21 cellular contexts compared by ENCODE assay signal in the genomic region with DNA sequence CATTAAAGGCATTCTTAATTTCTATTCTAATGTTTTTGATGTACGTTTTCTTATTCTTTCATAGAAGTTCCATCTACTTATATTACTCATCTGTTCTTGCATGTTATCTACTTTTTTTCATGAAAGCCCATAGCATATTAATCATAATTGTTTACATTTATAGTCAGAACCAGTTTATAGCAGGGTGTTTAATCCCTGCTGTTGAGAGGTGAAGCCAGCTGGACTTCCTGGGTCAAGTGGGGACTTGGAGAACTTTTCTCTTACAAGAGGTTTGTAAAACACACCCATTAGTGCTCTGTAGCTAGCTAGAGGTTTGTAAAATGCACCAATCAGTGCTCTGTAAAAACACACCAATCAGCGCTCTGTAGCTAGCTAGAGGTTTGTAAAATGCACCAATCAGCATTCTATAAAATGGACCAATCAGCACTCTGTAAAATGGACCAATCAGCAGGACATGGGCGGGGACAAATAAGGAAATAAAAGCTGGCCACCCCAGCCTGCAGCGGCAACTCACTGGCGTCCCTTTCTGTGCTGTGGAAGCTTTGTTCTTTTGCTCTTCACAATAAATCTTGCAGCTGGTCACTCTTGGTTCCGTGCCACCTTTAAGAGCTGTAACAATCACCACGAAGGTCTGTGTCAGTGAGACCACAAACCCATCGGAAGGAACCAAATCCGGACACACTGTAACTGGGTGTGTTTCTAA.
A peak's percentile ranks its signal among the peaks of the same experiment; 100 is the strongest.
DNase-seq lines count a peak whose midpoint lies in the region; ATAC-seq, FAIRE-seq and TF ChIP-seq lines count a peak whose summit lies in the region.
"Had no signal": no experiment of that assay in that cellular context is flagged by ENCODE, and none has a peak within 500 bp of the region (broad histone marks: within the 10 kb centered on the region; RNA-seq: fewer than 3 reads in every experiment).

No MANE protein-coding gene starts in this region.

- in situ Hi-C loops in K562 (cut with MboI) (no loop called here), KBM-7 (cut with MboI; ENCODE audit: low pct_unique_long_range_greater_than_20kb, low sequenced_read_pairs) (no loop called here)

- TF ChIP-seq EP300 in K562 (IDR thresholded peaks at IDR 0.05; ENCODE audit: low read length), result no peak

- no peaks in the 10 kb centered on the region for H3K79me2 ChIP-seq in K562 (ENCODE audit: control insufficient read depth, insufficient read depth, low read length)

- no peaks in the 10 kb centered on the region for H3K9me3 ChIP-seq in K562 (replicated peaks; ENCODE audit: control insufficient read depth, insufficient read depth, low read depth, low read length)
- H3K9me3 ChIP-seq: Caco-2, SK-N-SH had no signal

- POLR2A ChIA-PET in K562 (lab: Yijun Ruan, JAX), result no interaction called here
- POLR2A ChIA-PET in RWPE1 (lab: Yijun Ruan, JAX; ENCODE audit: low non-redundant PET), result no interaction called here

- no peak overlapping the region for H3K9ac ChIP-seq in K562 (ENCODE audit: insufficient read depth in 1 of 2, low read depth in 2 of 2, low read length in 2 of 2)
- H3K9ac ChIP-seq: KMS-11, SK-N-SH had no signal

- H3K27me3 ChIP-seq in K562 (ENCODE audit: control insufficient read depth in 2 of 2, insufficient read depth in 2 of 2, low read length in 2 of 2), result no peaks in the 10 kb centered on the region

- 55% methylated on average over 9 of the region's 9 CpGs for WGBS in K562 (ENCODE audit: insufficient coverage, low coverage, missing lambda C conversion rate)

- ATAC-seq in K562, result no peak

- TF ChIP-seq RAD21 in K562 (CRISPR knock-in tag; conservative IDR thresholded peaks at IDR 0.05 in 1 of 2, IDR thresholded peaks at IDR 0.05 in 1 of 2), result no peak

- H2AFZ ChIP-seq in K562 (ENCODE audit: low read depth, low read length), result no peak overlapping the region

- BruUV-seq in K562 (replicated peaks; lab: Mats Ljungman, UMichigan), result no TSS peak

- DNase-seq in DMS53 (lab: John Stamatoyannopoulos, UW) (peak; percentile 45), NCI-H524 (lab: John Stamatoyannopoulos, UW) (peak; percentile 24 to 74), K562 (ENCODE audit: extremely low read depth in 1 of 4, low spot score in 3 of 4) (no peak), myocyte (ENCODE audit: low read depth) (peak; percentile 89), RWPE1 (ENCODE audit: low spot score) (no peak), CD1c-positive myeloid dendritic cell (ENCODE audit: extremely low spot score) (no peak), KBM-7 (no peak), NK-92 (lab: John Stamatoyannopoulos, UW; ENCODE audit: unreplicated experiment) (no peak)
- DNase-seq: Caco-2, DMS153, H9, MM.1S, NCI-H1105, NCI-H1694, NCI-H2107, NCI-H2227 treated with DMSO at 0.1 percent for 48 hours, NCI-H774, SHP77, SK-N-SH, T-helper 1 cell had no signal

- TF ChIP-seq POLR2A in K562 (conservative IDR thresholded peaks at IDR 0.05), result no peak

- no peaks in the 10 kb centered on the region for H3K36me3 ChIP-seq in K562 (ENCODE audit: control insufficient read depth, insufficient read depth, low read length)

- no peak overlapping the region for H3K27ac ChIP-seq in K562 (ENCODE audit: extremely low read depth, low read depth, low read length)
- no peak overlapping the region for H3K27ac ChIP-seq in RWPE1
- H3K27ac ChIP-seq: KMS-11 had no signal

- H3K4me3 ChIP-seq in K562, result no peak overlapping the region

- intact Hi-C loops in K562 (cut with micrococcal nuclease), result no loop called here

- H3K9me1 ChIP-seq in K562 (ENCODE audit: control insufficient read depth, insufficient read depth, low read length), result no peaks in the 10 kb centered on the region

- CTCF ChIA-PET in K562 (lab: Yijun Ruan, JAX; ENCODE audit: low intra/inter-chr PET ratio), result interaction anchor here (0.8 kb wide), 1 partner anchor 319 kb away, joined by 3 read pairs; no protein-coding TSS in a partner anchor
- CTCF ChIA-PET in RWPE1 (lab: Yijun Ruan, JAX), result no interaction called here

- H4K20me1 ChIP-seq in K562 (replicated peaks; ENCODE audit: control insufficient read depth, insufficient read depth, low read length), result no peaks in the 10 kb centered on the region

- no peaks in the 10 kb centered on the region for H3K4me1 ChIP-seq in K562 (replicated peaks in 1 of 2; ENCODE audit: control insufficient read depth in 2 of 2, insufficient read depth in 2 of 2, low read length in 2 of 2)
- H3K4me1 ChIP-seq: Caco-2 had no signal

- no peak for FAIRE-seq in K562 (lab: Jason Lieb, UNC)

- no peak for TF ChIP-seq CTCF in K562 (IDR thresholded peaks at IDR 0.05 in 2 of 3, conservative IDR thresholded peaks at IDR 0.05 in 1 of 3; ENCODE audit: insufficient read depth in 2 of 3, low read depth in 1 of 3, low read length in 3 of 3)
- TF ChIP-seq CTCF in RWPE1 (conservative IDR thresholded peaks at IDR 0.05; ENCODE audit: low read depth), result no peak

- no peak overlapping the region for H3K4me2 ChIP-seq in K562 (ENCODE audit: insufficient read depth, low read length)
- H3K4me2 ChIP-seq: KMS-11, SK-N-SH had no signal

TF ChIP-seq in K562, 482 proteins besides CTCF, POLR2A, EP300 and RAD21 (continues in another document):
- TF ChIP-seq ZNF436 (CRISPR knock-in tag; IDR thresholded peaks at IDR 0.05) (no peak), ZKSCAN3 (CRISPR knock-in tag; IDR thresholded peaks at IDR 0.05) (no peak), KAT2B (IDR thresholded peaks at IDR 0.05; ENCODE audit: low read depth, low read length) (no peak), BDP1 (IDR thresholded peaks at IDR 0.05; ENCODE audit: insufficient read depth, insufficient read length) (no peak)
- TF ChIP-seq, protein P1, sequence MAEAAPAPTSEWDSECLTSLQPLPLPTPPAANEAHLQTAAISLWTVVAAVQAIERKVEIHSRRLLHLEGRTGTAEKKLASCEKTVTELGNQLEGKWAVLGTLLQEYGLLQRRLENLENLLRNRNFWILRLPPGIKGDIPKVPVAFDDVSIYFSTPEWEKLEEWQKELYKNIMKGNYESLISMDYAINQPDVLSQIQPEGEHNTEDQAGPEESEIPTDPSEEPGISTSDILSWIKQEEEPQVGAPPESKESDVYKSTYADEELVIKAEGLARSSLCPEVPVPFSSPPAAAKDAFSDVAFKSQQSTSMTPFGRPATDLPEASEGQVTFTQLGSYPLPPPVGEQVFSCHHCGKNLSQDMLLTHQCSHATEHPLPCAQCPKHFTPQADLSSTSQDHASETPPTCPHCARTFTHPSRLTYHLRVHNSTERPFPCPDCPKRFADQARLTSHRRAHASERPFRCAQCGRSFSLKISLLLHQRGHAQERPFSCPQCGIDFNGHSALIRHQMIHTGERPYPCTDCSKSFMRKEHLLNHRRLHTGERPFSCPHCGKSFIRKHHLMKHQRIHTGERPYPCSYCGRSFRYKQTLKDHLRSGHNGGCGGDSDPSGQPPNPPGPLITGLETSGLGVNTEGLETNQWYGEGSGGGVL (CRISPR knock-in tag; IDR thresholded peaks at IDR 0.05), result no peak
- TF ChIP-seq, protein P2, sequence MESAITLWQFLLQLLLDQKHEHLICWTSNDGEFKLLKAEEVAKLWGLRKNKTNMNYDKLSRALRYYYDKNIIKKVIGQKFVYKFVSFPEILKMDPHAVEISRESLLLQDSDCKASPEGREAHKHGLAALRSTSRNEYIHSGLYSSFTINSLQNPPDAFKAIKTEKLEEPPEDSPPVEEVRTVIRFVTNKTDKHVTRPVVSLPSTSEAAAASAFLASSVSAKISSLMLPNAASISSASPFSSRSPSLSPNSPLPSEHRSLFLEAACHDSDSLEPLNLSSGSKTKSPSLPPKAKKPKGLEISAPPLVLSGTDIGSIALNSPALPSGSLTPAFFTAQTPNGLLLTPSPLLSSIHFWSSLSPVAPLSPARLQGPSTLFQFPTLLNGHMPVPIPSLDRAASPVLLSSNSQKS (CRISPR knock-in tag; IDR thresholded peaks at IDR 0.05), result no peak

Comparison
In these comparisons a context has a peak if more than half of its experiments do, and no peak if none do; other contexts are left out.
1. DNase-seq: peak in DMS53 (single experiment), NCI-H524 (2 of 2) and myocyte (single experiment); none in K562 (0 of 4), RWPE1 (single experiment), CD1c-positive myeloid dendritic cell (single experiment), KBM-7 (single experiment) and NK-92 (single experiment).